In genomic region chr1:206685256-206685748, GRCh38 we compare ENCODE assay signal across 8 cellular contexts. TPM values are rescaled to one million over a fixed set of nuclear protein-coding genes. Genes with fewer than 3 reads are reported as not detected.
DNase-seq lines count a peak whose midpoint lies in the region; ATAC-seq, FAIRE-seq and TF ChIP-seq lines count a peak whose summit lies in the region.

No MANE protein-coding gene starts in this region.

- H3K4me1 Mint-ChIP-seq in activated CD4-positive, alpha-beta T cell treated with anti-CD3 and anti-CD28 coated beads for 36 hours, result peaks cover 66% of the 10 kb centered on the region
- H3K4me1 Mint-ChIP-seq in activated CD8-positive, alpha-beta T cell treated with anti-CD3 and anti-CD28 coated beads, Interleukin-2, amount 10 ng/mL, durations not matched to agents 7 days and 5 days (ENCODE audit: low read depth), result peaks cover 41% of the 10 kb centered on the region
- H3K4me1 Mint-ChIP-seq in nephron, result peaks cover 44% of the 10 kb centered on the region

- H3K9me3 Mint-ChIP-seq in activated CD4-positive, alpha-beta T cell treated with anti-CD3 and anti-CD28 coated beads for 36 hours (ENCODE audit: low read depth), result no peaks in the 10 kb centered on the region
- no peaks in the 10 kb centered on the region for H3K9me3 Mint-ChIP-seq in activated CD8-positive, alpha-beta T cell treated with anti-CD3 and anti-CD28 coated beads, Interleukin-2, amount 10 ng/mL, durations not matched to agents 7 days and 5 days (ENCODE audit: insufficient read depth)
- no peaks in the 10 kb centered on the region for H3K9me3 Mint-ChIP-seq in nephron

- H3K4me1 ChIP-seq in esophagus (ENCODE audit: control insufficient read depth in 2 of 2, insufficient read depth in 2 of 2, low read length in 1 of 2), result peaks cover 11 to 13% of the 10 kb centered on the region in 2 donors

- peak overlapping the region; percentile 76 to 90 for H3K4me3 ChIP-seq in esophagus (ENCODE audit: low read depth in 1 of 2, low read length in 2 of 2)

- peak overlapping the region; percentile 98 for H3K4me3 Mint-ChIP-seq in activated CD4-positive, alpha-beta T cell treated with anti-CD3 and anti-CD28 coated beads for 36 hours
- H3K4me3 Mint-ChIP-seq in activated CD8-positive, alpha-beta T cell treated with anti-CD3 and anti-CD28 coated beads, Interleukin-2, amount 10 ng/mL, durations not matched to agents 7 days and 5 days, result peak overlapping the region; percentile 99
- peak overlapping the region; percentile 91 to 99 (median 98) for H3K4me3 Mint-ChIP-seq in nephron

- peak overlapping the region; percentile 96 to 99 for H3K27ac ChIP-seq in esophagus (ENCODE audit: low read depth in 2 of 2, low read length in 1 of 2)

- H3K36me3 Mint-ChIP-seq in activated CD4-positive, alpha-beta T cell treated with anti-CD3 and anti-CD28 coated beads for 36 hours (ENCODE audit: low read depth), result peaks cover 2% of the 10 kb centered on the region
- peaks cover 6% of the 10 kb centered on the region for H3K36me3 Mint-ChIP-seq in activated CD8-positive, alpha-beta T cell treated with anti-CD3 and anti-CD28 coated beads, Interleukin-2, amount 10 ng/mL, durations not matched to agents 7 days and 5 days (ENCODE audit: low read depth)
- H3K36me3 Mint-ChIP-seq in nephron (ENCODE audit: low read depth), result no peaks in the 10 kb centered on the region

- no peaks in the 10 kb centered on the region for H3K9me3 ChIP-seq in esophagus (ENCODE audit: control insufficient read depth in 2 of 2, insufficient read depth in 1 of 2, low read depth in 1 of 2, low read length in 1 of 2)

- intact Hi-C loops in activated CD4-positive, alpha-beta T cell treated with anti-CD3 and anti-CD28 coated beads for 36 hours (cut with DNase I, micrococcal nuclease), result loop anchor here (2.0 to 10.0 kb wide), 6 partner anchors 42 to 1051 kb away; partner anchors contain the start of genes DYRK3 (in 1 of the 2) and ELK4 (in 1 of the 2)

- FAIRE-seq in HTR-8/SVneo (lab: Jason Lieb, UNC), result no peak
- FAIRE-seq in urothelium cell line (lab: Jason Lieb, UNC), result no peak

- no peak for TF ChIP-seq CTCF in nephron (IDR thresholded peaks at IDR 0.05; ENCODE audit: unreplicated experiment in 3 of 3)

- ATAC-seq in activated CD4-positive, alpha-beta T cell treated with anti-CD3 and anti-CD28 coated beads for 36 hours, result peak; percentile 31
- peak; percentile 56 for ATAC-seq in activated CD8-positive, alpha-beta T cell treated with anti-CD3 and anti-CD28 coated beads, Interleukin-2, amount 10 ng/mL, durations not matched to agents 7 days and 5 days
- no peak for ATAC-seq in GM21717 (IDR thresholded peaks at IDR 0.05; ENCODE audit: unreplicated experiment)

- no peaks in the 10 kb centered on the region for H3K36me3 ChIP-seq in esophagus (ENCODE audit: control insufficient read depth in 2 of 2, insufficient read depth in 2 of 2, low read length in 1 of 2)

- peaks cover 2% of the 10 kb centered on the region for H3K27me3 Mint-ChIP-seq in activated CD4-positive, alpha-beta T cell treated with anti-CD3 and anti-CD28 coated beads for 36 hours
- peaks cover 20% of the 10 kb centered on the region for H3K27me3 Mint-ChIP-seq in activated CD8-positive, alpha-beta T cell treated with anti-CD3 and anti-CD28 coated beads, Interleukin-2, amount 10 ng/mL, durations not matched to agents 7 days and 5 days (ENCODE audit: low read depth)
- peaks cover 21% of the 10 kb centered on the region for H3K27me3 Mint-ChIP-seq in nephron (ENCODE audit: low read depth)

- DNase-seq in activated CD4-positive, alpha-beta T cell treated with anti-CD3 and anti-CD28 coated beads for 36 hours, result peak; percentile 68
- DNase-seq in activated CD4-positive, alpha-beta T cell treated with anti-CD3 and anti-CD28 coated beads for 1 hour, result no peak
- DNase-seq in HTR-8/SVneo (ENCODE audit: insufficient read length, low spot score), result peak; percentile 54
- DNase-seq in activated CD8-positive, alpha-beta T cell treated with anti-CD3 and anti-CD28 coated beads, Interleukin-2, amount 10 ng/mL, durations not matched to agents 7 days and 5 days, result peak; percentile 46
- peak; percentile 64 for DNase-seq in urothelium cell line (ENCODE audit: low spot score)

- H3K27ac Mint-ChIP-seq in activated CD4-positive, alpha-beta T cell treated with anti-CD3 and anti-CD28 coated beads for 36 hours, result peak overlapping the region; percentile 94
- H3K27ac Mint-ChIP-seq in activated CD8-positive, alpha-beta T cell treated with anti-CD3 and anti-CD28 coated beads, Interleukin-2, amount 10 ng/mL, durations not matched to agents 7 days and 5 days, result peak overlapping the region; percentile 95
- H3K27ac Mint-ChIP-seq in nephron, result peak overlapping the region; percentile 79 to 99 (median 86)

- 0 to 1% methylated on average over 26 to 60 of the region's 60 CpGs for WGBS in esophagus, 2 donors

- POLR2A ChIA-PET in activated CD4-positive, alpha-beta T cell treated with anti-CD3 and anti-CD28 coated beads for 36 hours (lab: Charles Lee), result interaction anchor here (1.0 to 1.3 kb wide), 2 partner anchors 50 to 134 kb away, joined by 3 to 4 read pairs; partner anchors contain the start of gene DYRK3
- POLR2A ChIA-PET in activated CD8-positive, alpha-beta T cell treated with anti-CD3 and anti-CD28 coated beads, Interleukin-2, amount 10 ng/mL, durations not matched to agents 7 days and 5 days (lab: Charles Lee), result interaction anchor here (2.7 kb wide), 1 partner anchor 16 kb away, joined by 8 read pairs; no protein-coding TSS in a partner anchor

- H3K27me3 ChIP-seq in esophagus (ENCODE audit: control insufficient read depth in 1 of 2, insufficient read depth in 2 of 2, low read length in 2 of 2), result no peaks in the 10 kb centered on the region

- CTCF ChIA-PET in activated CD4-positive, alpha-beta T cell treated with anti-CD3 and anti-CD28 coated beads for 36 hours (lab: Charles Lee), result interaction anchor here (1.7 kb wide), 1 partner anchor 227 kb away, joined by 3 read pairs; no protein-coding TSS in a partner anchor
- CTCF ChIA-PET in activated CD8-positive, alpha-beta T cell treated with anti-CD3 and anti-CD28 coated beads, Interleukin-2, amount 10 ng/mL, durations not matched to agents 7 days and 5 days (lab: Charles Lee), result interaction anchor here (1.0 to 4.3 kb wide), 2 partner anchors 18 to 21 kb away, joined by 7 to 31 read pairs; no protein-coding TSS in a partner anchor

RNA-seq across cellular contexts. Expression of gene MAPKAPK2, which starts 0.6 kb away (rescaled TPM):
- total RNA-seq in activated CD4-positive, alpha-beta T cell treated with anti-CD3 and anti-CD28 coated beads for 36 hours, result 10 to 100 TPM; 62.8 to 64.7 TPM
- total RNA-seq in activated CD8-positive, alpha-beta T cell treated with anti-CD3 and anti-CD28 coated beads, Interleukin-2, amount 10 ng/mL, durations not matched to agents 7 days and 5 days, result 10 to 100 TPM; 59.0 to 61.3 TPM
- polyA plus RNA-seq in esophagus, result 10 to 100 TPM; 28.0 to 35.1 TPM

RNA-seq across cellular contexts. Expression of gene DYRK3, which starts 50.0 kb away (rescaled TPM):
- 1 to 10 TPM; 8.3 to 8.7 TPM for total RNA-seq in activated CD4-positive, alpha-beta T cell treated with anti-CD3 and anti-CD28 coated beads for 36 hours
- 1 to 10 TPM; 5.3 to 5.9 TPM for total RNA-seq in activated CD8-positive, alpha-beta T cell treated with anti-CD3 and anti-CD28 coated beads, Interleukin-2, amount 10 ng/mL, durations not matched to agents 7 days and 5 days
- 1 to 10 TPM in 1 of 2 donors, under 1 TPM in 1; 0.77 to 1.3 TPM for polyA plus RNA-seq in esophagus
